In genomic region chr11:61752925-61753551, GRCh38 we compare ENCODE assay signal across 8 cellular contexts. TPM values are rescaled to one million over a fixed set of nuclear protein-coding genes. Genes with fewer than 3 reads are reported as not detected.
DNase-seq lines count a peak whose midpoint lies in the region; TF ChIP-seq lines count a peak whose summit lies in the region.

No MANE protein-coding gene starts in this region.

- TF ChIP-seq CTCF in left ventricle myocardium inferior (IDR thresholded peaks at IDR 0.05; ENCODE audit: borderline replicate concordance) (no peak), choroid plexus epithelial cell (conservative IDR thresholded peaks at IDR 0.05; ENCODE audit: low read depth, low read length) (peak; percentile 9), vagina (IDR thresholded peaks at IDR 0.05) (no peak)

- H3K9ac ChIP-seq in mucosa of stomach (ENCODE audit: low read length), result peak overlapping the region; percentile 93

- intact Hi-C loops in left ventricle myocardium inferior (cut with micrococcal nuclease) (no loop called here), cardiac septum (cut with DNase I) (no loop called here), vagina (cut with DNase I) (no loop called here)

- no peaks in the 10 kb centered on the region for H3K36me3 ChIP-seq in left ventricle myocardium inferior
- no peaks in the 10 kb centered on the region for H3K36me3 ChIP-seq in mucosa of stomach (ENCODE audit: control insufficient read depth, insufficient read depth, low read length)
- H3K36me3 ChIP-seq in vagina, result no peaks in the 10 kb centered on the region

- in situ Hi-C loops in G401 (cut with HindIII; ENCODE audit: low sequenced_read_pairs), result no loop called here

- H3K4me3 ChIP-seq in left ventricle myocardium inferior (peak overlapping the region; percentile 60), choroid plexus epithelial cell (ENCODE audit: low read depth, low read length) (peak overlapping the region; percentile 73), mucosa of stomach (ENCODE audit: low read length) (peak overlapping the region; percentile 82), vagina (peak overlapping the region; percentile 38 to 55)

- peaks cover 28% of the 10 kb centered on the region for H3K27me3 ChIP-seq in left ventricle myocardium inferior (ENCODE audit: low read depth)
- H3K27me3 ChIP-seq in mucosa of stomach (ENCODE audit: control insufficient read depth, insufficient read depth, low read length), result no peaks in the 10 kb centered on the region
- H3K27me3 ChIP-seq in vagina, result no peaks in the 10 kb centered on the region

- H3K9me3 ChIP-seq in left ventricle myocardium inferior (replicated peaks), result no peaks in the 10 kb centered on the region
- H3K9me3 ChIP-seq in mucosa of stomach (ENCODE audit: control insufficient read depth, low read length), result no peaks in the 10 kb centered on the region
- H3K9me3 ChIP-seq in vagina, result no peaks in the 10 kb centered on the region

- DNase-seq in left ventricle myocardium inferior (no peak), cardiac septum (ENCODE audit: low spot score) (no peak), choroid plexus epithelial cell (ENCODE audit: low read depth) (no peak), vagina (ENCODE audit: extremely low spot score in 2 of 2) (no peak), SW 1271 (lab: John Stamatoyannopoulos, UW) (no peak), AML-193 (lab: John Stamatoyannopoulos, UW) (no peak), G401 (ENCODE audit: low spot score) (no peak)

- TF ChIP-seq POLR2A in vagina (IDR thresholded peaks at IDR 0.05), result no peak

- H3K27ac ChIP-seq in left ventricle myocardium inferior (replicated peaks) (no peak overlapping the region), vagina (no peak overlapping the region)

- H3K4me1 ChIP-seq in left ventricle myocardium inferior (peaks cover 10% of the 10 kb centered on the region), mucosa of stomach (ENCODE audit: control insufficient read depth, insufficient read depth, low read length) (peaks cover 52% of the 10 kb centered on the region), vagina (peaks cover 7% of the 10 kb centered on the region)

RNA-seq across cellular contexts. Expression of gene MYRF, which starts 0.6 kb away (rescaled TPM):
- total RNA-seq in left ventricle myocardium inferior, result 0.14 TPM
- total RNA-seq in cardiac septum, result 0.27 TPM
- total RNA-seq in vagina, result 0.25 TPM
- 0.71 and 1.4 TPM in 2 replicates for total RNA-seq in G401 (2014; rRNA removed; shearing (Covaris generic))

RNA-seq across cellular contexts. Expression of gene TMEM258, which starts 39.4 kb away (rescaled TPM):
- total RNA-seq in left ventricle myocardium inferior, result 117 TPM
- 97.1 TPM for total RNA-seq in cardiac septum
- total RNA-seq in vagina, result 47.9 TPM
- 41.4 and 66.0 TPM in 2 replicates for total RNA-seq in G401 (2014; rRNA removed; shearing (Covaris generic))

RNA-seq across cellular contexts. Expression of gene FEN1, which starts 39.7 kb away (rescaled TPM):
- total RNA-seq in left ventricle myocardium inferior (5.8 TPM), cardiac septum (5.8 TPM), vagina (9.6 TPM)
- total RNA-seq in G401 (2014; rRNA removed; shearing (Covaris generic)), result 94.5 and 105 TPM in 2 replicates
